In genomic region chr10:131475043-131475442, GRCh38 we compare ENCODE assay signal across 17 cellular contexts.
A peak's percentile ranks its signal among the peaks of the same experiment; 100 is the strongest.
DNase-seq lines count a peak whose midpoint lies in the region; ATAC-seq and TF ChIP-seq lines count a peak whose summit lies in the region.
"Had no signal": no experiment of that assay in that cellular context is flagged by ENCODE, and none has a peak within 500 bp of the region (broad histone marks: within the 10 kb centered on the region; RNA-seq: fewer than 3 reads in every experiment).

No MANE protein-coding gene starts in this region.

- no peaks in the 10 kb centered on the region for H3K27me3 Mint-ChIP-seq in osteocyte (ENCODE audit: unreplicated experiment)

- H3K4me3 ChIP-seq in coronary artery = no peak overlapping the region
- H3K4me3 ChIP-seq: GM23338 had no signal

- no peak overlapping the region for H3K27ac ChIP-seq in coronary artery

- H3K36me3 Mint-ChIP-seq in osteocyte (ENCODE audit: unreplicated experiment) = no peaks in the 10 kb centered on the region
- H3K36me3 Mint-ChIP-seq: CD4-positive, alpha-beta memory T cell had no signal

- no peaks in the 10 kb centered on the region for H3K4me1 Mint-ChIP-seq in osteocyte (ENCODE audit: unreplicated experiment)
- H3K4me1 Mint-ChIP-seq: CD4-positive, alpha-beta memory T cell; GM23338 had no signal

- TF ChIP-seq CTCF in coronary artery (IDR thresholded peaks at IDR 0.05) (no peak), osteocyte (IDR thresholded peaks at IDR 0.05) (no peak)

- H3K4me3 Mint-ChIP-seq in osteocyte (ENCODE audit: unreplicated experiment) = no peak overlapping the region
- H3K4me3 Mint-ChIP-seq: CD4-positive, alpha-beta memory T cell; GM23338; H9; HFFc6 had no signal

- no peak for ATAC-seq in GM21447 (IDR thresholded peaks at IDR 0.05; ENCODE audit: unreplicated experiment)
- ATAC-seq: GM23338, HCT116 had no signal

- H3K27ac Mint-ChIP-seq in osteocyte (ENCODE audit: unreplicated experiment) = no peak overlapping the region
- H3K27ac Mint-ChIP-seq: CD4-positive, alpha-beta memory T cell; GM23338; H9; HFFc6 had no signal

- H3K9me3 Mint-ChIP-seq in osteocyte (ENCODE audit: unreplicated experiment) = peaks cover 50% of the 10 kb centered on the region
- H3K9me3 Mint-ChIP-seq: H9 had no signal

- peak; percentile 64 for DNase-seq in coronary artery (ENCODE audit: low spot score)
- peak; percentile 83 for DNase-seq in mesenteric fat pad (ENCODE audit: low spot score)
- DNase-seq in osteocyte (ENCODE audit: extremely low spot score, unreplicated experiment) = peak; percentile 78
- DNase-seq in mucosa of gallbladder (ENCODE audit: low spot score) = no peak
- no peak for DNase-seq in iPS-NIHi7 (ENCODE audit: extremely low spot score)
- DNase-seq: C1 segment of cervical spinal cord; Calu3; CD4-positive, alpha-beta memory T cell; COR-L47; DMS53; DMS79 treated with DMSO at 0.1 percent for 48 hours; GF-D8; H9; HFFc6 had no signal

Comparison
In these comparisons a context has a peak if more than half of its experiments do, and no peak if none do; other contexts are left out.
1. DNase-seq: peak in coronary artery (single experiment), mesenteric fat pad (single experiment) and osteocyte (single experiment); none in mucosa of gallbladder (single experiment) and iPS-NIHi7 (single experiment).